23 cellular contexts compared by ENCODE assay signal in genomic region chr5:2156358-2157059, GRCh38.
"Had no signal": no experiment of that assay in that cellular context is flagged by ENCODE, and none has a peak within 500 bp of the region (broad histone marks: within the 10 kb centered on the region; RNA-seq: fewer than 3 reads in every experiment).

No MANE protein-coding gene starts in this region.

- H3K27me3 ChIP-seq: right lobe of liver, uterus had no signal

- H3K4me3 ChIP-seq: left lung, lower lobe of right lung, mucosa of descending colon, right lobe of liver, skin epidermis, thoracic aorta, uterus had no signal

- H3K9me3 ChIP-seq: left lung, lower lobe of right lung, mucosa of descending colon, right lobe of liver, thoracic aorta, uterus had no signal

- ATAC-seq: activated CD4-positive, CD25-positive, alpha-beta regulatory T cell treated with anti-CD3 and anti-CD28 coated beads, Interleukin-2, amount 50 U/mL, for 24 hours; left lung; lower lobe of right lung; mucosa of descending colon; natural killer cell treated with Interleukin-12 subunit alpha and Interleukin-12 subunit beta and Interleukin-15 and Interleukin-18, amount 100 ng/mL, for 72 hours; stimulated activated effector memory CD8-positive, alpha-beta T cell treated with anti-CD3 and anti-CD28 coated beads, Interleukin-12 subunit alpha, Interleukin-12 subunit beta, amount 100 ng/mL, for 72 hours had no signal

- DNase-seq: activated CD4-positive, alpha-beta memory T cell treated with anti-CD3 and anti-CD28 coated beads for 36 hours; activated CD4-positive, alpha-beta T cell treated with anti-CD3 and anti-CD28 coated beads, Interleukin-2, amount 10 ng/mL, durations not matched to agents 24 days and 14 days; activated CD8-positive, alpha-beta memory T cell treated with anti-CD3 and anti-CD28 coated beads, Interleukin-2, amount 50 U/mL, for 4 hours; activated gamma-delta T cell; activated naive CD8-positive, alpha-beta T cell treated with anti-CD3 and anti-CD28 coated beads, Interleukin-2, amount 10 ng/mL, durations not matched to agents 7 days and 5 days; activated T-cell treated with anti-CD3 and anti-CD28 coated beads, Interleukin-2, amount 50 U/mL, for 1 hour; central memory CD4-positive, alpha-beta T cell; endodermal cell; foreskin fibroblast; lower lobe of right lung; mesenchymal stem cell; mucosa of descending colon; right lobe of liver; stimulated activated CD4-positive, alpha-beta T cell treated with anti-CD3 and anti-CD28 coated beads, Interleukin-4, amount 100 ng/mL, for 24 hours; T1000; uterus; WERI-Rb-1 had no signal

- H3K4me1 ChIP-seq: left lung, lower lobe of right lung, right lobe of liver, uterus had no signal

- H3K36me3 ChIP-seq: left lung, lower lobe of right lung, right lobe of liver, thoracic aorta, uterus, WERI-Rb-1 had no signal

- H3K27ac ChIP-seq: left lung, lower lobe of right lung, right lobe of liver, skin epidermis, thoracic aorta, uterus, WERI-Rb-1 had no signal
